In genomic region chr19:58326501-58326913, GRCh38 we compare ENCODE assay signal across 6 cellular contexts. TPM values are rescaled to one million over a fixed set of nuclear protein-coding genes. Genes with fewer than 3 reads are reported as not detected.
DNase-seq lines count a peak whose midpoint lies in the region; ATAC-seq, FAIRE-seq and TF ChIP-seq lines count a peak whose summit lies in the region.

No MANE protein-coding gene starts in this region.

- H3K27me3 Mint-ChIP-seq in naive thymus-derived CD4-positive, alpha-beta T cell, result no peaks in the 10 kb centered on the region

- no peaks in the 10 kb centered on the region for H3K36me3 ChIP-seq in GM12878 (ENCODE audit: control insufficient read depth in 2 of 2, insufficient read depth in 2 of 2, low read length in 1 of 2)
- peaks cover 0 to 4% (median 0%) of the 10 kb centered on the region in 3 experiments for H3K36me3 ChIP-seq in naive thymus-derived CD4-positive, alpha-beta T cell (ENCODE audit: control insufficient read depth in 2 of 3, insufficient read depth in 3 of 3, low read length in 3 of 3)

- H3K9me3 ChIP-seq in GM12878 (replicated peaks; ENCODE audit: control insufficient read depth, insufficient read depth, low read length), result no peaks in the 10 kb centered on the region
- H3K9me3 ChIP-seq in naive thymus-derived CD4-positive, alpha-beta T cell (ENCODE audit: control insufficient read depth in 2 of 3, low read length in 3 of 3), result no peaks in the 10 kb centered on the region

- 3% methylated on average over 9 of the region's 9 CpGs for WGBS in GM12878 (ENCODE audit: insufficient coverage, insufficient replicate concordance, low lambda C conversion rate, missing lambda C conversion rate)

- H3K27ac Mint-ChIP-seq in naive thymus-derived CD4-positive, alpha-beta T cell, result no peak overlapping the region

- intact Hi-C loops in GM12878 (cut with micrococcal nuclease; ENCODE audit: unreplicated experiment), result loop anchor here (2.0 to 5.0 kb wide), 4 partner anchors 22 to 191 kb away; partner anchors contain the start of genes ERVK3-1, ZBTB45, ZNF324 and ZNF837
- intact Hi-C loops in naive thymus-derived CD4-positive, alpha-beta T cell (cut with micrococcal nuclease), result loop anchor here (1.0 to 2.0 kb wide), 12 partner anchors 21 to 193 kb away; partner anchors contain the start of genes ERVK3-1 (in 2 of the 2), ZNF132 (in 2 of the 2), ZNF324 (in 2 of the 2) and ZNF497 (in 2 of the 2)

- no peak for DNase-seq in GM12878 (ENCODE audit: low read depth, low spot score)
- no peak for DNase-seq in naive thymus-derived CD4-positive, alpha-beta T cell
- no peak for DNase-seq in NCI-H774 (lab: John Stamatoyannopoulos, UW)
- no peak for DNase-seq in dermis blood vessel endothelial cell
- no peak for DNase-seq in activated effector memory CD4-positive, alpha-beta T cell treated with anti-CD3 and anti-CD28 coated beads, Interleukin-2, amount 50 U/mL, for 16 hours

- BruUV-seq in GM12878 (replicated peaks; lab: Mats Ljungman, UMichigan), result no TSS peak

- H3K4me3 Mint-ChIP-seq in naive thymus-derived CD4-positive, alpha-beta T cell, result no peak overlapping the region

- H3K27me3 ChIP-seq in GM12878 (replicated peaks in 1 of 2; ENCODE audit: control insufficient read depth in 2 of 2, insufficient read depth in 2 of 2, low read length in 1 of 2), result no peaks in the 10 kb centered on the region
- no peaks in the 10 kb centered on the region for H3K27me3 ChIP-seq in naive thymus-derived CD4-positive, alpha-beta T cell (ENCODE audit: control insufficient read depth in 2 of 2, insufficient read depth in 2 of 2, low read length in 2 of 2)

- peaks cover 5% of the 10 kb centered on the region for H3K4me1 ChIP-seq in GM12878 (ENCODE audit: control insufficient read depth, insufficient read depth, low read length)
- H3K4me1 ChIP-seq in naive thymus-derived CD4-positive, alpha-beta T cell (ENCODE audit: control insufficient read depth in 2 of 2, insufficient read depth in 2 of 2, low read length in 2 of 2), result peaks cover 14 to 16% of the 10 kb centered on the region in 2 donors

- H3K27ac ChIP-seq in GM12878 (ENCODE audit: control insufficient read depth, insufficient read depth), result peak overlapping the region; percentile 79
- peak overlapping the region; percentile 72 for H3K27ac ChIP-seq in naive thymus-derived CD4-positive, alpha-beta T cell (ENCODE audit: low read depth, low read length)

- POLR2A ChIA-PET in GM12878 (lab: Charles Lee), result interaction anchor here (0.7 to 1.7 kb wide), 6 partner anchors 10 to 55 kb away, joined by 3 to 10 read pairs (median 4); partner anchors contain the start of genes ERVK3-1 and ZNF497
- POLR2A ChIA-PET in naive thymus-derived CD4-positive, alpha-beta T cell (lab: Charles Lee), result interaction anchor here (0.7 to 1.9 kb wide), 13 partner anchors 17 to 249 kb away, joined by 3 to 13 read pairs (median 3); partner anchors contain the start of genes ZBTB45, ZNF274 and ZNF497

- H4K20me1 ChIP-seq in GM12878 (ENCODE audit: control insufficient read depth, insufficient read depth), result no peaks in the 10 kb centered on the region

- TF ChIP-seq RAD21 in GM12878 (IDR thresholded peaks at IDR 0.05; ENCODE audit: insufficient read depth, low read depth, low read length), result no peak

- peaks cover 6 to 16% (median 13%) of the 10 kb centered on the region in 5 donors for H3K36me3 Mint-ChIP-seq in naive thymus-derived CD4-positive, alpha-beta T cell

- H3K4me2 ChIP-seq in GM12878 (ENCODE audit: control insufficient read depth, insufficient read depth), result peak overlapping the region; percentile 70

- H2AFZ ChIP-seq in GM12878 (ENCODE audit: control insufficient read depth, low read depth, low read length), result peak overlapping the region; percentile 98

- TF ChIP-seq EP300 in GM12878 (IDR thresholded peaks at IDR 0.05; ENCODE audit: borderline replicate concordance in 1 of 2, control insufficient read depth in 1 of 2, low read depth in 2 of 2, low read length in 2 of 2), result no peak

- no peaks in the 10 kb centered on the region for H3K9me3 Mint-ChIP-seq in naive thymus-derived CD4-positive, alpha-beta T cell

- H3K4me1 Mint-ChIP-seq in naive thymus-derived CD4-positive, alpha-beta T cell, result peaks cover 0 to 10% (median 6%) of the 10 kb centered on the region in 7 donors

- H3K79me2 ChIP-seq in GM12878 (ENCODE audit: control insufficient read depth, insufficient read depth, low read length), result peaks cover 21% of the 10 kb centered on the region

- SMC1A ChIA-PET in GM12878 (lab: Charles Lee; ENCODE audit: uncharacterized antibody, unreplicated experiment), result interaction anchor here (0.9 to 1.2 kb wide), 3 partner anchors 21 to 38 kb away, joined by 3 to 5 read pairs (median 4); partner anchors contain the start of gene ZNF497

- TF ChIP-seq POLR2A in GM12878 (IDR thresholded peaks at IDR 0.05; ENCODE audit: low read depth, low read length), result no peak

- ATAC-seq in GM12878, result peak; percentile 72
- ATAC-seq in naive thymus-derived CD4-positive, alpha-beta T cell, result peak; percentile 53

- H3K9ac ChIP-seq in GM12878 (ENCODE audit: control insufficient read depth, insufficient read depth, low read length), result peak overlapping the region; percentile 74

- H3K4me3 ChIP-seq in GM12875 (ENCODE audit: low read depth, low read length), result peak overlapping the region; percentile 71
- peak overlapping the region; percentile 74 for H3K4me3 ChIP-seq in GM12878
- H3K4me3 ChIP-seq in naive thymus-derived CD4-positive, alpha-beta T cell (ENCODE audit: low read length), result peak overlapping the region; percentile 95

- CTCF ChIA-PET in GM12878 (lab: Yijun Ruan, JAX), result interaction anchor here (0.6 to 1.4 kb wide), 6 partner anchors 20 to 871 kb away, joined by 3 to 7 read pairs (median 3); partner anchors contain the start of genes ZBTB45 and ZNF544
- CTCF ChIA-PET in naive thymus-derived CD4-positive, alpha-beta T cell (lab: Charles Lee), result no interaction called here

- FAIRE-seq in GM12878 (lab: Jason Lieb, UNC), result peak; percentile 90

- TF ChIP-seq CTCF in GM12875 (IDR thresholded peaks at IDR 0.05; ENCODE audit: borderline replicate concordance, insufficient read depth, low read depth, low read length) (no peak), GM12878 (IDR thresholded peaks at IDR 0.05 in 2 of 3, conservative IDR thresholded peaks at IDR 0.05 in 1 of 3; ENCODE audit: control insufficient read depth in 2 of 3, extremely low read depth in 1 of 3, insufficient read depth in 1 of 3, low read depth in 3 of 3, low read length in 3 of 3) (no peak)

- RAD21 ChIA-PET in GM12878 (lab: Charles Lee; ENCODE audit: unreplicated experiment), result interaction anchor here (0.6 to 1.7 kb wide), 6 partner anchors 20 to 193 kb away, joined by 3 to 7 read pairs (median 6); partner anchors contain the start of genes ZBTB45, ZNF497, ZNF584 and ZNF837

- in situ Hi-C loops in GM12878 (cut with MboI), result no loop called here

RNA-seq across cellular contexts. Expression of gene ZSCAN22, which starts 0.3 kb away (rescaled TPM):
- total RNA-seq in GM12878 (2013; cell fraction: nucleolus; rRNA removed), result 6.8 and 7.5 TPM in 2 replicates
- total RNA-seq in GM12878 (2014; rRNA removed) (2.5 and 2.6 TPM in 2 replicates), GM12878 (2014; rRNA removed; fragmentation: Illumina TruSeq; extraction: Trizol) (2.6 and 2.7 TPM in 2 replicates), GM12878 (2021) (3.4 and 3.5 TPM in 2 replicates), dermis blood vessel endothelial cell (3.4 and 3.7 TPM in 2 replicates)
- polyA plus RNA-seq in GM12878 (2011; ENCODE audit: low read depth), result 1.4 TPM
- polyA plus RNA-seq in GM12878 (2011; rRNA removed) (2.6 and 3.9 TPM in 2 replicates), GM12878 (2014; fragmentation: Illumina TruSeq; extraction: Trizol) (1.7 and 2.4 TPM in 2 replicates), GM12878 (2014; fragmentation: Nextera tagmentation; extraction: Ambion mirVana) (1 to 10 TPM in 1 of 2 experiments, under 1 TPM in 1; 0.49 to 1.7 TPM), GM12878 (2014; rRNA removed) (2.4 TPM in 2 replicates), GM12878 (2016; fragmentation: Nextera tagmentation; extraction: Ambion mirVana) (1 to 10 TPM; 2.6 to 3.2 TPM)
- 3.7 and 3.8 TPM in 2 replicates for polyA plus RNA-seq in GM12878 (2011; cell fraction: cytosol; rRNA removed)
- 2.4 and 3.0 TPM in 2 replicates for polyA plus RNA-seq in GM12878 (2011; cell fraction: nucleus; rRNA removed)
- 1.6 and 2.0 TPM in 2 replicates for polyA plus RNA-seq in GM12878 (2012)
- polyA minus RNA-seq in GM12878 (2011; rRNA and poly(A)+ RNA removed), result 8.6 and 9.4 TPM in 2 replicates
- polyA minus RNA-seq in GM12878 (2011; cell fraction: cytosol; rRNA and poly(A)+ RNA removed), result 2.0 TPM in 2 replicates
- polyA minus RNA-seq in GM12878 (2011; cell fraction: nucleus; rRNA and poly(A)+ RNA removed), result 2.9 and 3.9 TPM in 2 replicates
- total RNA-seq in naive thymus-derived CD4-positive, alpha-beta T cell, result 1 to 10 TPM; 1.1 to 6.0 (median 4.5) TPM
- polyA plus RNA-seq in naive thymus-derived CD4-positive, alpha-beta T cell, result 1 to 10 TPM; 1.3 to 3.6 TPM

RNA-seq across cellular contexts. Expression of gene ERVK3-1, which starts 21.3 kb away (rescaled TPM):
- 161 and 168 TPM in 2 replicates for total RNA-seq in GM12878 (2013; cell fraction: nucleolus; rRNA removed)
- total RNA-seq in GM12878 (2014; rRNA removed) (60.1 and 68.6 TPM in 2 replicates), GM12878 (2014; rRNA removed; fragmentation: Illumina TruSeq; extraction: Trizol) (85.3 and 90.8 TPM in 2 replicates), GM12878 (2021) (55.0 and 59.3 TPM in 2 replicates), dermis blood vessel endothelial cell (24.1 and 31.8 TPM in 2 replicates)
- polyA plus RNA-seq in GM12878 (2011; ENCODE audit: low read depth), result 37.0 TPM
- polyA plus RNA-seq in GM12878 (2011; rRNA removed) (85.6 and 90.3 TPM in 2 replicates), GM12878 (2014; fragmentation: Illumina TruSeq; extraction: Trizol) (101 and 105 TPM in 2 replicates), GM12878 (2014; fragmentation: Nextera tagmentation; extraction: Ambion mirVana) (100 to 1,000 TPM; 150 to 172 TPM), GM12878 (2014; rRNA removed) (80.0 and 85.6 TPM in 2 replicates), GM12878 (2016; fragmentation: Nextera tagmentation; extraction: Ambion mirVana) (100 to 1,000 TPM; 110 to 113 TPM)
- 54.1 and 54.5 TPM in 2 replicates for polyA plus RNA-seq in GM12878 (2011; cell fraction: cytosol; rRNA removed)
- 246 and 281 TPM in 2 replicates for polyA plus RNA-seq in GM12878 (2011; cell fraction: nucleus; rRNA removed)
- polyA plus RNA-seq in GM12878 (2012), result 39.9 and 53.8 TPM in 2 replicates
- polyA minus RNA-seq in GM12878 (2011; rRNA and poly(A)+ RNA removed), result 44.8 and 46.9 TPM in 2 replicates
- polyA minus RNA-seq in GM12878 (2011; cell fraction: cytosol; rRNA and poly(A)+ RNA removed), result 9.9 and 12.8 TPM in 2 replicates
- polyA minus RNA-seq in GM12878 (2011; cell fraction: nucleus; rRNA and poly(A)+ RNA removed), result 96.8 and 129 TPM in 2 replicates
- total RNA-seq in naive thymus-derived CD4-positive, alpha-beta T cell, result 100 to 1,000 TPM in 2 of 5 experiments, 10 to 100 TPM in 3; 59.7 to 122 (median 65.4) TPM
- polyA plus RNA-seq in naive thymus-derived CD4-positive, alpha-beta T cell, result 10 to 100 TPM; 68.2 to 88.7 TPM

RNA-seq across cellular contexts. Expression of gene A1BG, which starts 26.8 kb away (rescaled TPM):
- 3.8 and 4.1 TPM in 2 replicates for total RNA-seq in GM12878 (2013; cell fraction: nucleolus; rRNA removed)
- total RNA-seq in GM12878 (2014; rRNA removed) (22.0 and 29.6 TPM in 2 replicates), GM12878 (2014; rRNA removed; fragmentation: Illumina TruSeq; extraction: Trizol) (2.8 and 3.0 TPM in 2 replicates), GM12878 (2021) (20.8 and 25.1 TPM in 2 replicates), dermis blood vessel endothelial cell (0.37 and 12.4 TPM in 2 replicates)
- polyA plus RNA-seq in GM12878 (2011; ENCODE audit: low read depth), result 6.7 TPM
- polyA plus RNA-seq in GM12878 (2011; rRNA removed) (1.1 and 3.2 TPM in 2 replicates), GM12878 (2014; fragmentation: Illumina TruSeq; extraction: Trizol) (0.13 and 0.34 TPM in 2 replicates), GM12878 (2014; fragmentation: Nextera tagmentation; extraction: Ambion mirVana) (1 to 10 TPM; 2.4 to 4.9 TPM), GM12878 (2014; rRNA removed) (24.0 and 29.5 TPM in 2 replicates), GM12878 (2016; fragmentation: Nextera tagmentation; extraction: Ambion mirVana) (10 to 100 TPM; 18.8 to 18.9 TPM)
- 9.9 and 14.6 TPM in 2 replicates for polyA plus RNA-seq in GM12878 (2011; cell fraction: cytosol; rRNA removed)
- polyA plus RNA-seq in GM12878 (2011; cell fraction: nucleus; rRNA removed), result 5.5 and 7.6 TPM in 2 replicates
- 24.1 and 31.9 TPM in 2 replicates for polyA plus RNA-seq in GM12878 (2012)
- 0.29 and 0.77 TPM in 2 replicates for polyA minus RNA-seq in GM12878 (2011; rRNA and poly(A)+ RNA removed)
- not detected in 2 replicates for polyA minus RNA-seq in GM12878 (2011; cell fraction: cytosol; rRNA and poly(A)+ RNA removed)
- 0.73 and 0.86 TPM in 2 replicates for polyA minus RNA-seq in GM12878 (2011; cell fraction: nucleus; rRNA and poly(A)+ RNA removed)
- 10 to 100 TPM in 3 of 5 experiments, 1 to 10 TPM in 2; 7.0 to 21.5 (median 12.4) TPM for total RNA-seq in naive thymus-derived CD4-positive, alpha-beta T cell
- polyA plus RNA-seq in naive thymus-derived CD4-positive, alpha-beta T cell, result 10 to 100 TPM; 38.0 to 60.1 TPM

RNA-seq across cellular contexts. Expression of gene ZNF497, which starts 36.0 kb away (rescaled TPM):
- 3.5 and 4.0 TPM in 2 replicates for total RNA-seq in GM12878 (2013; cell fraction: nucleolus; rRNA removed)
- total RNA-seq in GM12878 (2014; rRNA removed) (0.44 and 0.73 TPM in 2 replicates), GM12878 (2014; rRNA removed; fragmentation: Illumina TruSeq; extraction: Trizol) (0.09 and 0.18 TPM in 2 replicates), GM12878 (2021) (0.66 and 0.82 TPM in 2 replicates), dermis blood vessel endothelial cell (1.3 and 2.9 TPM in 2 replicates)
- polyA plus RNA-seq in GM12878 (2011; ENCODE audit: low read depth), result 0.38 TPM
- polyA plus RNA-seq in GM12878 (2011; rRNA removed) (0.27 and 0.29 TPM in 2 replicates), GM12878 (2014; fragmentation: Illumina TruSeq; extraction: Trizol) (0.05 and 0.16 TPM in 2 replicates), GM12878 (2014; fragmentation: Nextera tagmentation; extraction: Ambion mirVana) (under 1 TPM; 0.16 TPM), GM12878 (2014; rRNA removed) (0.37 and 0.51 TPM in 2 replicates), GM12878 (2016; fragmentation: Nextera tagmentation; extraction: Ambion mirVana) (under 1 TPM; 0.28 to 0.68 TPM)
- polyA plus RNA-seq in GM12878 (2011; cell fraction: cytosol; rRNA removed), result 0.40 and 0.64 TPM in 2 replicates
- polyA plus RNA-seq in GM12878 (2011; cell fraction: nucleus; rRNA removed), result 1.9 and 2.4 TPM in 2 replicates
- polyA plus RNA-seq in GM12878 (2012), result 1.1 and 1.7 TPM in 2 replicates
- 0.51 and 1.5 TPM in 2 replicates for polyA minus RNA-seq in GM12878 (2011; rRNA and poly(A)+ RNA removed)
- polyA minus RNA-seq in GM12878 (2011; cell fraction: cytosol; rRNA and poly(A)+ RNA removed), result 0.27 and 0.83 TPM in 2 replicates
- polyA minus RNA-seq in GM12878 (2011; cell fraction: nucleus; rRNA and poly(A)+ RNA removed), result 0.73 and 1.6 TPM in 2 replicates
- total RNA-seq in naive thymus-derived CD4-positive, alpha-beta T cell, result 1 to 10 TPM; 1.0 to 2.7 (median 1.8) TPM
- 1 to 10 TPM; 1.9 to 2.9 TPM for polyA plus RNA-seq in naive thymus-derived CD4-positive, alpha-beta T cell

RNA-seq across cellular contexts. Expression of gene ZNF8, which starts 47.8 kb away (rescaled TPM):
- total RNA-seq in GM12878 (2013; cell fraction: nucleolus; rRNA removed), result 16.1 and 16.2 TPM in 2 replicates
- 5.4 TPM in 2 replicates for total RNA-seq in GM12878 (2014; rRNA removed)
- total RNA-seq in GM12878 (2014; rRNA removed; fragmentation: Illumina TruSeq; extraction: Trizol), result 4.2 and 4.5 TPM in 2 replicates
- total RNA-seq in GM12878 (2021), result 4.7 and 5.1 TPM in 2 replicates
- 1.2 TPM for polyA plus RNA-seq in GM12878 (2011; ENCODE audit: low read depth)
- polyA plus RNA-seq in GM12878 (2011; rRNA removed), result 2.8 and 3.7 TPM in 2 replicates
- 3.5 and 4.6 TPM in 2 replicates for polyA plus RNA-seq in GM12878 (2011; cell fraction: cytosol; rRNA removed)
- polyA plus RNA-seq in GM12878 (2011; cell fraction: nucleus; rRNA removed), result 5.4 and 5.8 TPM in 2 replicates
- 1.2 and 1.8 TPM in 2 replicates for polyA plus RNA-seq in GM12878 (2012)
- polyA plus RNA-seq in GM12878 (2014; fragmentation: Illumina TruSeq; extraction: Trizol), result 2.0 and 2.6 TPM in 2 replicates
- under 1 TPM; 0.46 to 0.71 TPM for polyA plus RNA-seq in GM12878 (2014; fragmentation: Nextera tagmentation; extraction: Ambion mirVana)
- 3.1 TPM in 2 replicates for polyA plus RNA-seq in GM12878 (2014; rRNA removed)
- polyA plus RNA-seq in GM12878 (2016; fragmentation: Nextera tagmentation; extraction: Ambion mirVana), result 1 to 10 TPM in 1 of 2 experiments, under 1 TPM in 1; 0.78 to 1.0 TPM
- 7.9 and 9.9 TPM in 2 replicates for polyA minus RNA-seq in GM12878 (2011; rRNA and poly(A)+ RNA removed)
- polyA minus RNA-seq in GM12878 (2011; cell fraction: cytosol; rRNA and poly(A)+ RNA removed), result 3.6 and 4.3 TPM in 2 replicates
- 2.5 and 4.7 TPM in 2 replicates for polyA minus RNA-seq in GM12878 (2011; cell fraction: nucleus; rRNA and poly(A)+ RNA removed)
- 10 to 100 TPM in 2 of 5 experiments, 1 to 10 TPM in 3; 5.2 to 10.5 (median 10.0) TPM for total RNA-seq in naive thymus-derived CD4-positive, alpha-beta T cell
- polyA plus RNA-seq in naive thymus-derived CD4-positive, alpha-beta T cell, result 1 to 10 TPM in 1 of 2 donors, under 1 TPM in 1; 0.97 to 1.4 TPM
- total RNA-seq in dermis blood vessel endothelial cell, result 5.6 and 6.1 TPM in 2 replicates
